In genomic region chr12:7275482-7275881, GRCh38 we compare ENCODE assay signal across 15 cellular contexts. TPM values are rescaled to one million over a fixed set of nuclear protein-coding genes. Genes with fewer than 3 reads are reported as not detected.
"Had no signal": no experiment of that assay in that cellular context is flagged by ENCODE, and none has a peak within 500 bp of the region (broad histone marks: within the 10 kb centered on the region; RNA-seq: fewer than 3 reads in every experiment).

No MANE protein-coding gene starts in this region.

RNA-seq across cellular contexts. Expression of gene ACSM4, which starts 28.4 kb away (rescaled TPM):
- total RNA-seq: stomach, subcutaneous adipose tissue, suprapubic skin, temporal lobe, thoracic aorta, thyroid gland, tibial nerve, transverse colon, upper lobe of left lung, upper lobe of right lung, ureter, urinary bladder, uterus, vagina had no signal
- polyA plus RNA-seq: stomach, thymus, urinary bladder had no signal
